ENCODE assay signal across 24 cellular contexts in the genomic region with DNA sequence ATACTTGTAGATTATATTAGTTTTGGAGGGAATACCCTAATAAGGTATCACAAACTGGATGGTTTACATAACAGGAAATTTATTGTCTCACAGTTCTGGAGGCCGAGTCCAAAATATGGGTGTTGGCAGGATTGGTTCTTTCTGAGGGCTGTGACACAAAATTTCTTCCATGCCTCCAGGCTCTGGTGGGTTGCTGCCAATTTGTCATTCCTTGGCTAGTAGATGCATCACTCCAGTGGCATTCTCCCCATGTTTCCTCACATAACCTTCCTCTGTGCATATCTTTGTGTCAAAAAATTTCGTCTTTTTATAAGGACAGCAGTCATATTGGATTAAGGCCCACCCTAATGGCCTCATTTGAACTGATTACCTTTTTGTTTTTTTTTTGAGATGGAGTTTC. TPM values are rescaled to one million over a fixed set of nuclear protein-coding genes. Genes with fewer than 3 reads are reported as not detected.
DNase-seq lines count a peak whose midpoint lies in the region; ATAC-seq and TF ChIP-seq lines count a peak whose summit lies in the region.
"Had no signal": no experiment of that assay in that cellular context is flagged by ENCODE, and none has a peak within 500 bp of the region (broad histone marks: within the 10 kb centered on the region; RNA-seq: fewer than 3 reads in every experiment).

No MANE protein-coding gene starts in this region.

- ATAC-seq in foreskin keratinocyte (peak; percentile 73), HG03520 (IDR thresholded peaks at IDR 0.05; ENCODE audit: unreplicated experiment) (no peak)
- no peak for ATAC-seq in activated naive CD4-positive, alpha-beta T cell treated with anti-CD3 and anti-CD28 coated beads, Interleukin-2, amount 50 U/mL, for 72 hours
- ATAC-seq: activated CD8-positive, alpha-beta memory T cell treated with anti-CD3 and anti-CD28 coated beads, Interleukin-2, amount 10 ng/mL, durations not matched to agents 7 days and 5 days; T-cell had no signal

- H3K9me3 ChIP-seq in SJSA1 (replicated peaks), result no peaks in the 10 kb centered on the region

- H3K4me3 ChIP-seq in SJSA1, result no peak overlapping the region
- H3K4me3 ChIP-seq: BLaER1 treated with 17β-estradiol and CSF1 and Interleukin-3, amounts not matched to agents 10 nM and 100 nM; lung had no signal

- no peak for TF ChIP-seq CTCF in foreskin keratinocyte (conservative IDR thresholded peaks at IDR 0.05)
- TF ChIP-seq CTCF in CD14-positive monocyte (IDR thresholded peaks at IDR 0.05), result no peak

- H3K36me3 ChIP-seq in SJSA1, result no peaks in the 10 kb centered on the region
- H3K36me3 ChIP-seq: BLaER1 treated with 17β-estradiol and CSF1 and Interleukin-3, amounts not matched to agents 10 nM and 100 nM; brain microvascular endothelial cell had no signal

- no peak overlapping the region for H3K27ac Mint-ChIP-seq in CD14-positive monocyte
- no peak overlapping the region for H3K27ac Mint-ChIP-seq in activated naive CD4-positive, alpha-beta T cell treated with anti-CD3 and anti-CD28 coated beads, Interleukin-2, amount 50 U/mL, for 72 hours
- H3K27ac Mint-ChIP-seq: activated CD8-positive, alpha-beta memory T cell treated with anti-CD3 and anti-CD28 coated beads, Interleukin-2, amount 10 ng/mL, durations not matched to agents 7 days and 5 days; naive B cell; T-cell had no signal

- H3K27me3 Mint-ChIP-seq in CD14-positive monocyte (ENCODE audit: low read depth in 3 of 3), result peaks cover 2 to 7% (median 2%) of the 10 kb centered on the region in 3 donors
- H3K27me3 Mint-ChIP-seq: activated CD8-positive, alpha-beta memory T cell treated with anti-CD3 and anti-CD28 coated beads, Interleukin-2, amount 10 ng/mL, durations not matched to agents 7 days and 5 days had no signal

- H3K9me3 Mint-ChIP-seq in CD14-positive monocyte, result peaks cover 0 to 15% (median 5%) of the 10 kb centered on the region in 7 donors
- no peaks in the 10 kb centered on the region for H3K9me3 Mint-ChIP-seq in activated naive CD4-positive, alpha-beta T cell treated with anti-CD3 and anti-CD28 coated beads, Interleukin-2, amount 50 U/mL, for 72 hours
- H3K9me3 Mint-ChIP-seq: T-cell had no signal

- no peak overlapping the region for H3K4me3 Mint-ChIP-seq in CD14-positive monocyte
- H3K4me3 Mint-ChIP-seq: activated CD8-positive, alpha-beta memory T cell treated with anti-CD3 and anti-CD28 coated beads, Interleukin-2, amount 10 ng/mL, durations not matched to agents 7 days and 5 days; naive B cell; T-cell had no signal

- peak; percentile 86 for DNase-seq in AG08395 (ENCODE audit: low spot score)
- peak; percentile 45 for DNase-seq in H4 (ENCODE audit: low spot score)
- peak; percentile 62 to 68 for DNase-seq in SJSA1 (ENCODE audit: low read depth in 1 of 2, low spot score in 2 of 2)
- peak; percentile 21 to 61 for DNase-seq in foreskin keratinocyte
- no peak for DNase-seq in CD14-positive monocyte (ENCODE audit: low spot score)
- DNase-seq in activated naive CD4-positive, alpha-beta T cell treated with anti-CD3 and anti-CD28 coated beads, Interleukin-2, amount 50 U/mL, for 72 hours (ENCODE audit: low spot score in 2 of 2), result no peak
- no peak for DNase-seq in COR-L47 (lab: John Stamatoyannopoulos, UW)
- DNase-seq: 8988T; activated CD4-positive, alpha-beta T cell treated with anti-CD3 and anti-CD28 coated beads for 4 hours; activated CD8-positive, alpha-beta memory T cell treated with anti-CD3 and anti-CD28 coated beads, Interleukin-2, amount 10 ng/mL, durations not matched to agents 7 days and 5 days; brain microvascular endothelial cell; hypothalamus; kidney; naive B cell; NCI-H1105 treated with DMSO at 0.1 percent for 48 hours; NCI-H2107; NCI-H69; Right ventricle myocardium superior; T-cell had no signal

- H3K4me1 ChIP-seq in SJSA1 (replicated peaks) (peaks cover 38% of the 10 kb centered on the region), foreskin keratinocyte (no peaks in the 10 kb centered on the region)
- H3K4me1 ChIP-seq: BLaER1 treated with 17β-estradiol and CSF1 and Interleukin-3, amounts not matched to agents 10 nM and 100 nM had no signal

- H3K36me3 Mint-ChIP-seq in CD14-positive monocyte, result no peaks in the 10 kb centered on the region
- H3K36me3 Mint-ChIP-seq in activated naive CD4-positive, alpha-beta T cell treated with anti-CD3 and anti-CD28 coated beads, Interleukin-2, amount 50 U/mL, for 72 hours, result no peaks in the 10 kb centered on the region
- H3K36me3 Mint-ChIP-seq: activated CD8-positive, alpha-beta memory T cell treated with anti-CD3 and anti-CD28 coated beads, Interleukin-2, amount 10 ng/mL, durations not matched to agents 7 days and 5 days; naive B cell; T-cell had no signal

- H3K27me3 ChIP-seq in SJSA1 (replicated peaks) (no peaks in the 10 kb centered on the region), foreskin keratinocyte (no peaks in the 10 kb centered on the region)
- H3K27me3 ChIP-seq: BLaER1 treated with 17β-estradiol and CSF1 and Interleukin-3, amounts not matched to agents 10 nM and 100 nM; brain microvascular endothelial cell had no signal

- H3K27ac ChIP-seq in SJSA1 (peak overlapping the region; percentile 76), foreskin keratinocyte (no peak overlapping the region)
- H3K27ac ChIP-seq: BLaER1 treated with 17β-estradiol and CSF1 and Interleukin-3, amounts not matched to agents 10 nM and 100 nM; brain microvascular endothelial cell had no signal

- intact Hi-C loops in CD14-positive monocyte (cut with micrococcal nuclease), result no loop called here

- no peaks in the 10 kb centered on the region for H3K4me1 Mint-ChIP-seq in CD14-positive monocyte
- H3K4me1 Mint-ChIP-seq: activated CD8-positive, alpha-beta memory T cell treated with anti-CD3 and anti-CD28 coated beads, Interleukin-2, amount 10 ng/mL, durations not matched to agents 7 days and 5 days; naive B cell; T-cell had no signal

RNA-seq across cellular contexts. Expression of gene APELA, which starts 49.3 kb away (rescaled TPM):
- total RNA-seq in H4 (2014; rRNA removed; shearing (Covaris generic)), result 0.04 and 0.10 TPM in 2 replicates
- 17.7 and 24.9 TPM in 2 replicates for total RNA-seq in SJSA1 (2014; rRNA removed; shearing (Covaris generic))
- total RNA-seq in foreskin keratinocyte, result not detected in 2 replicates
- polyA plus RNA-seq in foreskin keratinocyte (not detected in 2 replicates), CD14-positive monocyte (not detected)
- not detected for total RNA-seq in activated naive CD4-positive, alpha-beta T cell treated with anti-CD3 and anti-CD28 coated beads, Interleukin-2, amount 50 U/mL, for 72 hours
- total RNA-seq: activated CD8-positive, alpha-beta memory T cell treated with anti-CD3 and anti-CD28 coated beads, Interleukin-2, amount 10 ng/mL, durations not matched to agents 7 days and 5 days; lung; omental fat pad; Right ventricle myocardium superior; subcutaneous adipose tissue; T-cell had no signal

RNA-seq across cellular contexts. Expression of gene TRIM61, which starts 51.2 kb away (rescaled TPM):
- total RNA-seq in H4 (2014; rRNA removed; shearing (Covaris generic)), result not detected in 2 replicates
- not detected in 2 replicates for total RNA-seq in SJSA1 (2014; rRNA removed; shearing (Covaris generic))
- total RNA-seq in foreskin keratinocyte, result 2.2 and 2.4 TPM in 2 replicates
- polyA plus RNA-seq in foreskin keratinocyte, result 0.73 and 0.78 TPM in 2 replicates
- polyA plus RNA-seq in CD14-positive monocyte, result not detected
- 1 to 10 TPM; 1.1 TPM for total RNA-seq in activated naive CD4-positive, alpha-beta T cell treated with anti-CD3 and anti-CD28 coated beads, Interleukin-2, amount 50 U/mL, for 72 hours

Comparison
In these comparisons a context has a peak if more than half of its experiments do, and no peak if none do; other contexts are left out.
1. DNase-seq: peak in AG08395 (single experiment), H4 (single experiment), SJSA1 (2 of 2) and foreskin keratinocyte (2 of 2); none in CD14-positive monocyte (single experiment), activated naive CD4-positive, alpha-beta T cell treated with anti-CD3 and anti-CD28 coated beads, Interleukin-2, amount 50 U/mL, for 72 hours (0 of 2) and COR-L47 (single experiment).
2. RNA of gene APELA, which starts 49.3 kb away (total RNA-seq): 17.7 to 24.9 TPM in SJSA1; 0.04 to 0.10 TPM in H4, not detected in foreskin keratinocyte and not detected in activated naive CD4-positive, alpha-beta T cell treated with anti-CD3 and anti-CD28 coated beads, Interleukin-2, amount 50 U/mL, for 72 hours; every median in the first group is over 10 times any median in the second.